In genomic region chr20:23357767-23358562, GRCh38 we compare ENCODE assay signal across 8 cellular contexts. TPM values are rescaled to one million over a fixed set of nuclear protein-coding genes. Genes with fewer than 3 reads are reported as not detected.
DNase-seq lines count a peak whose midpoint lies in the region; ATAC-seq and TF ChIP-seq lines count a peak whose summit lies in the region.

No MANE protein-coding gene starts in this region.

- ATAC-seq in GM21737 (IDR thresholded peaks at IDR 0.05; ENCODE audit: unreplicated experiment), result peak; percentile 74

- WGBS in esophagus, 2 donors, result 0 to 1% methylated on average over 71 of the region's 71 CpGs

- H3K27ac ChIP-seq in esophagus (ENCODE audit: low read depth in 2 of 2, low read length in 1 of 2), result peak overlapping the region; percentile 97 to 100
- H3K27ac ChIP-seq in mucosa of rectum (ENCODE audit: low read depth in 2 of 2, low read length in 2 of 2), result peak overlapping the region; percentile 97

- no peaks in the 10 kb centered on the region for H3K27me3 ChIP-seq in esophagus (ENCODE audit: control insufficient read depth in 1 of 2, insufficient read depth in 2 of 2, low read length in 2 of 2)
- H3K27me3 ChIP-seq in mucosa of rectum (ENCODE audit: control insufficient read depth in 2 of 2, insufficient read depth in 2 of 2, low read length in 2 of 2), result no peaks in the 10 kb centered on the region

- no peaks in the 10 kb centered on the region for H3K9me3 ChIP-seq in esophagus (ENCODE audit: control insufficient read depth in 2 of 2, insufficient read depth in 1 of 2, low read depth in 1 of 2, low read length in 1 of 2)
- H3K9me3 ChIP-seq in mucosa of rectum (ENCODE audit: control insufficient read depth in 2 of 2, low read length in 2 of 2), result no peaks in the 10 kb centered on the region

- H3K9ac ChIP-seq in mucosa of rectum (ENCODE audit: low read depth in 1 of 2, low read length in 2 of 2), result peak overlapping the region; percentile 91 to 93

- peak; percentile 92 for DNase-seq in DMS79 (lab: John Stamatoyannopoulos, UW)
- peak; percentile 98 for DNase-seq in KG1 (lab: John Stamatoyannopoulos, UW)
- DNase-seq in activated T-cell treated with anti-CD3 and anti-CD28 coated beads, Interleukin-2, amount 50 U/mL, for 48 hours, result peak; percentile 100
- peak; percentile 99 to 100 for DNase-seq in stimulated activated CD8-positive, alpha-beta memory T cell treated with anti-CD3 and anti-CD28 coated beads, Interleukin-4, amount 100 ng/mL, for 4 hours (ENCODE audit: low read depth in 2 of 2, low spot score in 1 of 2)

- H3K4me1 ChIP-seq in esophagus (ENCODE audit: control insufficient read depth in 2 of 2, insufficient read depth in 2 of 2, low read length in 1 of 2), result peaks cover 0 to 2% of the 10 kb centered on the region in 2 donors
- H3K4me1 ChIP-seq in mucosa of rectum (ENCODE audit: control insufficient read depth in 2 of 2, insufficient read depth in 2 of 2, low read length in 2 of 2), result peaks cover 17 to 30% of the 10 kb centered on the region in 2 donors

- H3K4me3 ChIP-seq in esophagus (ENCODE audit: low read depth in 1 of 2, low read length in 2 of 2), result peak overlapping the region; percentile 72 to 75
- H3K4me3 ChIP-seq in mucosa of rectum (ENCODE audit: low read length in 2 of 2), result peak overlapping the region; percentile 88 to 91

- H3K36me3 ChIP-seq in esophagus (ENCODE audit: control insufficient read depth in 2 of 2, insufficient read depth in 2 of 2, low read length in 1 of 2) (peaks cover 3 to 9% of the 10 kb centered on the region in 2 donors), mucosa of rectum (ENCODE audit: control insufficient read depth in 2 of 2, insufficient read depth in 2 of 2, low read length in 2 of 2) (peaks cover 6 to 15% of the 10 kb centered on the region in 2 donors)

TF ChIP-seq in PFSK-1, 5 proteins besides CTCF, POLR2A, EP300 and RAD21:
- peak; percentile 57 for TF ChIP-seq FOXP2 (optimal IDR thresholded peaks at IDR 0.05; ENCODE audit: borderline replicate concordance, extremely low read depth, extremely low read length, insufficient read depth)
- no peak for TF ChIP-seq REST (IDR thresholded peaks at IDR 0.05; ENCODE audit: insufficient read depth in 1 of 2, low read depth in 2 of 2, low read length in 2 of 2)
- TF ChIP-seq TAF1 (IDR thresholded peaks at IDR 0.05; ENCODE audit: borderline replicate concordance, insufficient read depth, low read length), result peak; percentile 54; the same call in 1 of the 2 replicates
- peak; percentile 82 for TF ChIP-seq POLR2AphosphoS5 (IDR thresholded peaks at IDR 0.05; ENCODE audit: low read depth, low read length)
- TF ChIP-seq SIN3A (IDR thresholded peaks at IDR 0.05; ENCODE audit: borderline replicate concordance, insufficient read depth, low read length), result 0 out of 2 replicates have a peak, but pooled peaks have one; percentile 18

RNA-seq across cellular contexts. Expression of gene GZF1, which starts 4.0 kb away (rescaled TPM):
- 43.5 TPM for polyA plus RNA-seq in PFSK-1 (2012; ENCODE audit: insufficient read length, low read depth)
- 1 to 10 TPM; 3.2 to 3.6 TPM for polyA plus RNA-seq in esophagus

RNA-seq across cellular contexts. Expression of gene NXT1, which starts 7.4 kb away (rescaled TPM):
- 37.2 TPM for polyA plus RNA-seq in PFSK-1 (2012; ENCODE audit: insufficient read length, low read depth)
- 10 to 100 TPM; 12.9 to 22.1 TPM for polyA plus RNA-seq in esophagus

Comparison
In these comparisons a context has a peak if more than half of its experiments do, and no peak if none do; other contexts are left out.
1. Peak in every context shown above with its lines: DNase-seq, ATAC-seq, H3K4me3 ChIP-seq and H3K27ac ChIP-seq.